Comparison of ENCODE assay signal across 1 cellular context in genomic region chr9:90140131-90140818, GRCh38.
TF ChIP-seq lines count a peak whose summit lies in the region.

No MANE protein-coding gene starts in this region.

TF ChIP-seq in GM23338, 12 proteins besides CTCF, POLR2A, EP300 and RAD21 (continued from another document):
- TF ChIP-seq ZNF462 (CRISPR knock-in tag; IDR thresholded peaks at IDR 0.05) = no peak
- no peak for TF ChIP-seq STAT1 (IDR thresholded peaks at IDR 0.05; ENCODE audit: unreplicated experiment)
- TF ChIP-seq EZH2 (IDR thresholded peaks at IDR 0.05; ENCODE audit: low read depth, unreplicated experiment) = no peak
- TF ChIP-seq JUNB (IDR thresholded peaks at IDR 0.05; ENCODE audit: unreplicated experiment) = no peak
- TF ChIP-seq REST (IDR thresholded peaks at IDR 0.05; ENCODE audit: unreplicated experiment) = no peak
- TF ChIP-seq EZH2phosphoT487 (IDR thresholded peaks at IDR 0.05; ENCODE audit: unreplicated experiment) = no peak
- no peak for TF ChIP-seq ZNF331 (CRISPR knock-in tag; IDR thresholded peaks at IDR 0.05; ENCODE audit: low read depth)
